In the genomic region with DNA sequence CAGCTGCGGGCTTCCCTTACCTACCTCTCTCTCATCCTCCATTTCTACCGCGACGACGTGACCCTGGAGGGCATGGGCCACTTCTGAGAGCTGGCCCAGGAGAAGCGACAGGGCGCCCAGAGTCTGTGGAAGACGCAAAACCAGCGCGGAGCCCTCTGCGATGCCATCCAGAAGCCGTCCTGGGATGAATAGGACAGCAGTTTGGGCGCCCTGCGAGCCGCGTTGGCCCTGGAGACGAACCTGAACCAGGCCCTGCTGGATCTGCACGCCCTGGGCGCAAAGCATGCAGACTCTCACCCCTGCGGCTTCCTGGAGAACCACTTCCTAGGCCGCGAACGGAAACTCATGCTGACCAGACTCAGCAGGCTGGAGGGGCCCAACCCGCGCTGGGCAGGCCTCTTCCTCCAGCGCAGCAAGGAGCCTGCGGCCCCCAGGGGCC, we compare ENCODE assay signal across 3 cellular contexts.
TF ChIP-seq lines count a peak whose summit lies in the region.

No MANE protein-coding gene starts in this region.

TF ChIP-seq in SK-N-SH treated with all-trans-retinoic acid at 6 μM for 48 hours, 23 proteins besides CTCF, POLR2A, EP300 and RAD21 (continued from another document):
- TF ChIP-seq, protein P1, sequence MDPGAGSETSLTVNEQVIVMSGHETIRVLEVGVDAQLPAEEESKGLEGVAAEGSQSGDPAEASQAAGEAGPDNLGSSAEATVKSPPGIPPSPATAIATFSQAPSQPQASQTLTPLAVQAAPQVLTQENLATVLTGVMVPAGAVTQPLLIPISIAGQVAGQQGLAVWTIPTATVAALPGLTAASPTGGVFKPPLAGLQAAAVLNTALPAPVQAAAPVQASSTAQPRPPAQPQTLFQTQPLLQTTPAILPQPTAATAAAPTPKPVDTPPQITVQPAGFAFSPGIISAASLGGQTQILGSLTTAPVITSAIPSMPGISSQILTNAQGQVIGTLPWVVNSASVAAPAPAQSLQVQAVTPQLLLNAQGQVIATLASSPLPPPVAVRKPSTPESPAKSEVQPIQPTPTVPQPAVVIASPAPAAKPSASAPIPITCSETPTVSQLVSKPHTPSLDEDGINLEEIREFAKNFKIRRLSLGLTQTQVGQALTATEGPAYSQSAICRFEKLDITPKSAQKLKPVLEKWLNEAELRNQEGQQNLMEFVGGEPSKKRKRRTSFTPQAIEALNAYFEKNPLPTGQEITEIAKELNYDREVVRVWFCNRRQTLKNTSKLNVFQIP (CRISPR knock-in tag; IDR thresholded peaks at IDR 0.05; ENCODE audit: borderline replicate concordance, low read depth), result no peak
- TF ChIP-seq, protein P2, sequence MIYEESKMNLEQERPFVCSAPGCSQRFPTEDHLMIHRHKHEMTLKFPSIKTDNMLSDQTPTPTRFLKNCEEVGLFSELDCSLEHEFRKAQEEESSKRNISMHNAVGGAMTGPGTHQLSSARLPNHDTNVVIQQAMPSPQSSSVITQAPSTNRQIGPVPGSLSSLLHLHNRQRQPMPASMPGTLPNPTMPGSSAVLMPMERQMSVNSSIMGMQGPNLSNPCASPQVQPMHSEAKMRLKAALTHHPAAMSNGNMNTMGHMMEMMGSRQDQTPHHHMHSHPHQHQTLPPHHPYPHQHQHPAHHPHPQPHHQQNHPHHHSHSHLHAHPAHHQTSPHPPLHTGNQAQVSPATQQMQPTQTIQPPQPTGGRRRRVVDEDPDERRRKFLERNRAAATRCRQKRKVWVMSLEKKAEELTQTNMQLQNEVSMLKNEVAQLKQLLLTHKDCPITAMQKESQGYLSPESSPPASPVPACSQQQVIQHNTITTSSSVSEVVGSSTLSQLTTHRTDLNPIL (CRISPR knock-in tag; IDR thresholded peaks at IDR 0.05; ENCODE audit: low read depth), result no peak
- TF ChIP-seq PPARA (CRISPR knock-in tag; IDR thresholded peaks at IDR 0.05; ENCODE audit: borderline replicate concordance), result no peak
- TF ChIP-seq BACH2 (CRISPR knock-in tag; IDR thresholded peaks at IDR 0.05; ENCODE audit: borderline replicate concordance), result no peak
- TF ChIP-seq ZNF8 (CRISPR knock-in tag; IDR thresholded peaks at IDR 0.05), result no peak

TF ChIP-seq in SK-N-SH, 30 proteins besides CTCF, POLR2A, EP300 and RAD21 (continued from another document):
- TF ChIP-seq ELF1 (IDR thresholded peaks at IDR 0.05) (no peak), MEF2A (IDR thresholded peaks at IDR 0.05; ENCODE audit: borderline replicate concordance, low read depth) (no peak), MXI1 (IDR thresholded peaks at IDR 0.05; ENCODE audit: low read depth, low read length) (no peak), FOXJ3 (CRISPR knock-in tag; IDR thresholded peaks at IDR 0.05) (no peak), FOSL2 (IDR thresholded peaks at IDR 0.05; ENCODE audit: borderline replicate concordance, low read depth) (no peak)
- TF ChIP-seq, protein P3, sequence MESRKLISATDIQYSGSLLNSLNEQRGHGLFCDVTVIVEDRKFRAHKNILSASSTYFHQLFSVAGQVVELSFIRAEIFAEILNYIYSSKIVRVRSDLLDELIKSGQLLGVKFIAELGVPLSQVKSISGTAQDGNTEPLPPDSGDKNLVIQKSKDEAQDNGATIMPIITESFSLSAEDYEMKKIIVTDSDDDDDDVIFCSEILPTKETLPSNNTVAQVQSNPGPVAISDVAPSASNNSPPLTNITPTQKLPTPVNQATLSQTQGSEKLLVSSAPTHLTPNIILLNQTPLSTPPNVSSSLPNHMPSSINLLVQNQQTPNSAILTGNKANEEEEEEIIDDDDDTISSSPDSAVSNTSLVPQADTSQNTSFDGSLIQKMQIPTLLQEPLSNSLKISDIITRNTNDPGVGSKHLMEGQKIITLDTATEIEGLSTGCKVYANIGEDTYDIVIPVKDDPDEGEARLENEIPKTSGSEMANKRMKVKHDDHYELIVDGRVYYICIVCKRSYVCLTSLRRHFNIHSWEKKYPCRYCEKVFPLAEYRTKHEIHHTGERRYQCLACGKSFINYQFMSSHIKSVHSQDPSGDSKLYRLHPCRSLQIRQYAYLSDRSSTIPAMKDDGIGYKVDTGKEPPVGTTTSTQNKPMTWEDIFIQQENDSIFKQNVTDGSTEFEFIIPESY (IDR thresholded peaks at IDR 0.05; ENCODE audit: borderline replicate concordance, low read depth), result no peak
- TF ChIP-seq, protein P4, sequence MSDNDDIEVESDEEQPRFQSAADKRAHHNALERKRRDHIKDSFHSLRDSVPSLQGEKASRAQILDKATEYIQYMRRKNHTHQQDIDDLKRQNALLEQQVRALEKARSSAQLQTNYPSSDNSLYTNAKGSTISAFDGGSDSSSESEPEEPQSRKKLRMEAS (IDR thresholded peaks at IDR 0.05; ENCODE audit: low read depth), result no peak
- TF ChIP-seq, protein P5, sequence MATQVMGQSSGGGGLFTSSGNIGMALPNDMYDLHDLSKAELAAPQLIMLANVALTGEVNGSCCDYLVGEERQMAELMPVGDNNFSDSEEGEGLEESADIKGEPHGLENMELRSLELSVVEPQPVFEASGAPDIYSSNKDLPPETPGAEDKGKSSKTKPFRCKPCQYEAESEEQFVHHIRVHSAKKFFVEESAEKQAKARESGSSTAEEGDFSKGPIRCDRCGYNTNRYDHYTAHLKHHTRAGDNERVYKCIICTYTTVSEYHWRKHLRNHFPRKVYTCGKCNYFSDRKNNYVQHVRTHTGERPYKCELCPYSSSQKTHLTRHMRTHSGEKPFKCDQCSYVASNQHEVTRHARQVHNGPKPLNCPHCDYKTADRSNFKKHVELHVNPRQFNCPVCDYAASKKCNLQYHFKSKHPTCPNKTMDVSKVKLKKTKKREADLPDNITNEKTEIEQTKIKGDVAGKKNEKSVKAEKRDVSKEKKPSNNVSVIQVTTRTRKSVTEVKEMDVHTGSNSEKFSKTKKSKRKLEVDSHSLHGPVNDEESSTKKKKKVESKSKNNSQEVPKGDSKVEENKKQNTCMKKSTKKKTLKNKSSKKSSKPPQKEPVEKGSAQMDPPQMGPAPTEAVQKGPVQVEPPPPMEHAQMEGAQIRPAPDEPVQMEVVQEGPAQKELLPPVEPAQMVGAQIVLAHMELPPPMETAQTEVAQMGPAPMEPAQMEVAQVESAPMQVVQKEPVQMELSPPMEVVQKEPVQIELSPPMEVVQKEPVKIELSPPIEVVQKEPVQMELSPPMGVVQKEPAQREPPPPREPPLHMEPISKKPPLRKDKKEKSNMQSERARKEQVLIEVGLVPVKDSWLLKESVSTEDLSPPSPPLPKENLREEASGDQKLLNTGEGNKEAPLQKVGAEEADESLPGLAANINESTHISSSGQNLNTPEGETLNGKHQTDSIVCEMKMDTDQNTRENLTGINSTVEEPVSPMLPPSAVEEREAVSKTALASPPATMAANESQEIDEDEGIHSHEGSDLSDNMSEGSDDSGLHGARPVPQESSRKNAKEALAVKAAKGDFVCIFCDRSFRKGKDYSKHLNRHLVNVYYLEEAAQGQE (IDR thresholded peaks at IDR 0.05; ENCODE audit: low read depth, low read length), result no peak

TF ChIP-seq in WTC11, 78 proteins besides CTCF, POLR2A, EP300 and RAD21 (continued from another document):
- TF ChIP-seq, protein P6, sequence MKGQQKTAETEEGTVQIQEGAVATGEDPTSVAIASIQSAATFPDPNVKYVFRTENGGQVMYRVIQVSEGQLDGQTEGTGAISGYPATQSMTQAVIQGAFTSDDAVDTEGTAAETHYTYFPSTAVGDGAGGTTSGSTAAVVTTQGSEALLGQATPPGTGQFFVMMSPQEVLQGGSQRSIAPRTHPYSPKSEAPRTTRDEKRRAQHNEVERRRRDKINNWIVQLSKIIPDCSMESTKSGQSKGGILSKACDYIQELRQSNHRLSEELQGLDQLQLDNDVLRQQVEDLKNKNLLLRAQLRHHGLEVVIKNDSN (CRISPR knock-in tag; IDR thresholded peaks at IDR 0.05), result no peak
- TF ChIP-seq FOXK1 (CRISPR knock-in tag; IDR thresholded peaks at IDR 0.05), result no peak
- no peak for TF ChIP-seq JUN (CRISPR knock-in tag; IDR thresholded peaks at IDR 0.05)
- TF ChIP-seq, protein P7, sequence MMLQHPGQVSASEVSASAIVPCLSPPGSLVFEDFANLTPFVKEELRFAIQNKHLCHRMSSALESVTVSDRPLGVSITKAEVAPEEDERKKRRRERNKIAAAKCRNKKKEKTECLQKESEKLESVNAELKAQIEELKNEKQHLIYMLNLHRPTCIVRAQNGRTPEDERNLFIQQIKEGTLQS (CRISPR knock-in tag; conservative IDR thresholded peaks at IDR 0.05), result no peak
- no peak for TF ChIP-seq ZNF121 (CRISPR knock-in tag; IDR thresholded peaks at IDR 0.05)
- TF ChIP-seq, protein P8, sequence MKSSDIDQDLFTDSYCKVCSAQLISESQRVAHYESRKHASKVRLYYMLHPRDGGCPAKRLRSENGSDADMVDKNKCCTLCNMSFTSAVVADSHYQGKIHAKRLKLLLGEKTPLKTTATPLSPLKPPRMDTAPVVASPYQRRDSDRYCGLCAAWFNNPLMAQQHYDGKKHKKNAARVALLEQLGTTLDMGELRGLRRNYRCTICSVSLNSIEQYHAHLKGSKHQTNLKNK (CRISPR knock-in tag; IDR thresholded peaks at IDR 0.05), result no peak
- no peak for TF ChIP-seq EMX1 (CRISPR knock-in tag; IDR thresholded peaks at IDR 0.05)
- TF ChIP-seq CBFB (CRISPR knock-in tag; IDR thresholded peaks at IDR 0.05; ENCODE audit: low read depth), result no peak
- TF ChIP-seq, protein P4 (CRISPR knock-in tag; IDR thresholded peaks at IDR 0.05), result no peak
- no peak for TF ChIP-seq TCF7 (CRISPR knock-in tag; IDR thresholded peaks at IDR 0.05; ENCODE audit: low read depth)
- TF ChIP-seq, protein P9, sequence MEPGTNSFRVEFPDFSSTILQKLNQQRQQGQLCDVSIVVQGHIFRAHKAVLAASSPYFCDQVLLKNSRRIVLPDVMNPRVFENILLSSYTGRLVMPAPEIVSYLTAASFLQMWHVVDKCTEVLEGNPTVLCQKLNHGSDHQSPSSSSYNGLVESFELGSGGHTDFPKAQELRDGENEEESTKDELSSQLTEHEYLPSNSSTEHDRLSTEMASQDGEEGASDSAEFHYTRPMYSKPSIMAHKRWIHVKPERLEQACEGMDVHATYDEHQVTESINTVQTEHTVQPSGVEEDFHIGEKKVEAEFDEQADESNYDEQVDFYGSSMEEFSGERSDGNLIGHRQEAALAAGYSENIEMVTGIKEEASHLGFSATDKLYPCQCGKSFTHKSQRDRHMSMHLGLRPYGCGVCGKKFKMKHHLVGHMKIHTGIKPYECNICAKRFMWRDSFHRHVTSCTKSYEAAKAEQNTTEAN (CRISPR knock-in tag; IDR thresholded peaks at IDR 0.05), result no peak
- no peak for TF ChIP-seq GTF2I (CRISPR knock-in tag; conservative IDR thresholded peaks at IDR 0.05)
